8 cellular contexts compared by ENCODE assay signal in genomic region chr2:25161055-25161781, GRCh38. TPM values are rescaled to one million over a fixed set of nuclear protein-coding genes. Genes with fewer than 3 reads are reported as not detected.
A peak's percentile ranks its signal among the peaks of the same experiment; 100 is the strongest.
DNase-seq lines count a peak whose midpoint lies in the region; ATAC-seq and TF ChIP-seq lines count a peak whose summit lies in the region.

No MANE protein-coding gene starts in this region.

- WGBS in esophagus, 2 donors = 41 to 52% methylated on average over 65 to 69 of the region's 69 CpGs
- WGBS in psoas muscle, 3 donors = 52 to 57% (median 56%) methylated on average over 58 to 69 of the region's 69 CpGs

- H3K4me3 ChIP-seq in esophagus (ENCODE audit: low read depth in 1 of 2, low read length in 2 of 2) (peak overlapping the region; percentile 8 to 41), psoas muscle (peak overlapping the region; percentile 62), upper lobe of right lung (peak overlapping the region; percentile 53)

- H3K27me3 ChIP-seq in esophagus (ENCODE audit: control insufficient read depth in 1 of 2, insufficient read depth in 2 of 2, low read length in 2 of 2) (no peaks in the 10 kb centered on the region), psoas muscle (ENCODE audit: insufficient read depth in 3 of 3, low read length in 2 of 3) (peaks cover 0 to 8% (median 3%) of the 10 kb centered on the region in 3 donors), upper lobe of right lung (peaks cover 9% of the 10 kb centered on the region)

- no peaks in the 10 kb centered on the region for H3K36me3 ChIP-seq in esophagus (ENCODE audit: control insufficient read depth in 2 of 2, insufficient read depth in 2 of 2, low read length in 1 of 2)
- no peaks in the 10 kb centered on the region for H3K36me3 ChIP-seq in psoas muscle (ENCODE audit: insufficient read depth in 1 of 2, low read depth in 1 of 2)
- H3K36me3 ChIP-seq in upper lobe of right lung = no peaks in the 10 kb centered on the region

- ATAC-seq in psoas muscle = peak; percentile 40 to 77 (median 64)
- ATAC-seq in upper lobe of right lung = peak; percentile 85
- ATAC-seq in GM21576 (IDR thresholded peaks at IDR 0.05; ENCODE audit: unreplicated experiment) = no peak
- ATAC-seq in HG02571 (IDR thresholded peaks at IDR 0.05; ENCODE audit: unreplicated experiment) = no peak

- TF ChIP-seq CTCF in GM20000 (IDR thresholded peaks at IDR 0.05; ENCODE audit: extremely low read depth, missing control alignments) (no peak), psoas muscle (IDR thresholded peaks at IDR 0.05) (no peak), upper lobe of right lung (IDR thresholded peaks at IDR 0.05) (no peak)

- H3K4me1 ChIP-seq in esophagus (ENCODE audit: control insufficient read depth in 2 of 2, insufficient read depth in 2 of 2, low read length in 1 of 2) (peaks cover 2% of the 10 kb centered on the region in 2 donors), psoas muscle (no peaks in the 10 kb centered on the region), upper lobe of right lung (no peaks in the 10 kb centered on the region)

- H3K9me3 ChIP-seq in esophagus (ENCODE audit: control insufficient read depth in 2 of 2, insufficient read depth in 1 of 2, low read depth in 1 of 2, low read length in 1 of 2) (peaks cover 0 to 5% of the 10 kb centered on the region in 2 donors), psoas muscle (no peaks in the 10 kb centered on the region), upper lobe of right lung (no peaks in the 10 kb centered on the region)

- DNase-seq in GM20000 (ENCODE audit: low spot score) = peak; percentile 88
- DNase-seq in activated CD8-positive, alpha-beta memory T cell treated with anti-CD3 and anti-CD28 coated beads for 48 hours (ENCODE audit: low read depth in 2 of 3, low spot score in 2 of 3) = peak; percentile 47 to 55 (median 50)
- DNase-seq in psoas muscle = peak; percentile 73 to 79
- DNase-seq in upper lobe of right lung = peak; percentile 89
- DNase-seq in NCI-H2029 treated with DMSO at 0.1 percent for 48 hours (lab: John Stamatoyannopoulos, UW) = no peak

- H3K27ac ChIP-seq in esophagus (ENCODE audit: low read depth in 2 of 2, low read length in 1 of 2) = no peak overlapping the region
- peak overlapping the region; percentile 58 for H3K27ac ChIP-seq in psoas muscle
- H3K27ac ChIP-seq in upper lobe of right lung = peak overlapping the region; percentile 78

- intact Hi-C loops in psoas muscle (cut with DNase I) (no loop called here), upper lobe of right lung (cut with DNase I) (no loop called here)

RNA-seq across cellular contexts. Expression of gene POMC, which starts 7.2 kb away (rescaled TPM):
- polyA plus RNA-seq in esophagus (1 to 10 TPM in 1 of 2 donors, under 1 TPM in 1; 0.59 to 2.1 TPM), psoas muscle (1 to 10 TPM; 2.7 to 5.2 (median 3.3) TPM)
- total RNA-seq in psoas muscle (10 to 100 TPM in 1 of 4 donors, 1 to 10 TPM in 3; 1.8 to 15.2 (median 4.2) TPM), upper lobe of right lung (3.3 TPM)

Comparison
In these comparisons a context has a peak if more than half of its experiments do, and no peak if none do; other contexts are left out.
1. H3K27ac ChIP-seq: peak in psoas muscle (single experiment) and upper lobe of right lung (single experiment); none in esophagus (0 of 2).
2. ATAC-seq: peak in psoas muscle (4 of 4) and upper lobe of right lung (single experiment); none in GM21576 (single experiment) and HG02571 (single experiment).
3. Peak in every context shown above with its lines, with median percentiles within 50 percentile points of each other: H3K4me3 ChIP-seq.